In the genomic region with DNA sequence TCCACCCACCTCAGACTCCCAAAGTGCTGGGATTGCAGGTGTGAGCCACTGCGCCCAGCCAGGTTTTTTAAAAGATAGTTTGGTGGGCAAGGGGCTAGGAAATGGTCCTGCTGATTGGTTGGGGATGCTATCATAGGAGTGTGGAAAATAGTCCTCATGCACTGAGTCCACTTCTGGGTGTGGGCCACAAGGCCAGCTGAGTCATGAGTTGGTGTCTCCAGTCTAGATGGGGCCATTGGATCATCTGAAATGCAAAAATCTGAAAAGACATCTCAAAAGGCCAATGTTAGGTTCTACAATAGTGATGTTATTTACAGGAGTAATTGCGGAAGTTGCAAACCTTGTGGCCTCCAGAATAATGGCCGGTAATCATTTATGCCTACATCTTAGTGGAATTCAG, we compare ENCODE assay signal across 21 cellular contexts.
"Had no signal": no experiment of that assay in that cellular context is flagged by ENCODE, and none has a peak within 500 bp of the region (broad histone marks: within the 10 kb centered on the region; RNA-seq: fewer than 3 reads in every experiment).

No MANE protein-coding gene starts in this region.

- H3K27me3 ChIP-seq: foreskin keratinocyte, hepatocyte, neutrophil, right atrium auricular region had no signal

- H3K9me3 ChIP-seq: neutrophil, pancreas, psoas muscle, right atrium auricular region, tibial nerve had no signal

- H3K4me3 ChIP-seq: hepatocyte, pancreas, psoas muscle, right atrium auricular region, tibial nerve had no signal

- H3K79me2 ChIP-seq: hepatocyte had no signal

- ATAC-seq: foreskin keratinocyte; left ventricle myocardium superior; natural killer cell treated with Interleukin-12 subunit alpha and Interleukin-12 subunit beta and Interleukin-15 and Interleukin-18, amount 100 ng/mL, for 72 hours; pancreas; psoas muscle; stimulated activated naive CD8-positive, alpha-beta T cell treated with anti-CD3 and anti-CD28 coated beads, Interleukin-15, amount 100 ng/mL, for 72 hours had no signal

- DNase-seq: activated B cell treated with CpG ODN at 0.5 μM for 24 hours; activated CD4-positive, alpha-beta memory T cell treated with anti-CD3 and anti-CD28 coated beads for 36 hours; activated CD4-positive, alpha-beta T cell treated with anti-CD3 and anti-CD28 coated beads for 48 hours; activated naive CD4-positive, alpha-beta T cell treated with anti-CD3 and anti-CD28 coated beads, Interleukin-2, amount 10 ng/mL, durations not matched to agents 7 days and 5 days; activated T-cell treated with anti-CD3 and anti-CD28 coated beads, Interleukin-2, amount 50 U/mL, for 48 hours; effector CD4-positive, alpha-beta T cell; foreskin keratinocyte; left ventricle myocardium superior; mammary epithelial cell; pancreas; psoas muscle; stimulated activated CD4-positive, alpha-beta T cell treated with anti-CD3 and anti-CD28 coated beads, Interleukin-12 subunit alpha, Interleukin-12 subunit beta, amount 100 ng/mL, for 4 hours; stimulated activated CD4-positive, alpha-beta T cell treated with anti-CD3 and anti-CD28 coated beads, Interleukin-4, amount 100 ng/mL, for 4 hours; stimulated activated naive CD8-positive, alpha-beta T cell treated with anti-CD3 and anti-CD28 coated beads, Interleukin-15, amount 100 ng/mL, for 72 hours; T1000 had no signal

- H3K4me1 Mint-ChIP-seq: activated B cell treated with CpG ODN at 0.5 μM for 24 hours had no signal

- H3K4me1 ChIP-seq: psoas muscle, right atrium auricular region had no signal

- H3K36me3 ChIP-seq: neutrophil, pancreas, right atrium auricular region, tibial nerve had no signal

- H3K36me3 Mint-ChIP-seq: activated CD4-positive, alpha-beta memory T cell treated with anti-CD3 and anti-CD28 coated beads for 36 hours; activated naive CD4-positive, alpha-beta T cell treated with anti-CD3 and anti-CD28 coated beads, Interleukin-2, amount 10 ng/mL, durations not matched to agents 7 days and 5 days; natural killer cell treated with Interleukin-12 subunit alpha and Interleukin-12 subunit beta and Interleukin-15 and Interleukin-18, amount 100 ng/mL, for 72 hours had no signal

- H3K27ac Mint-ChIP-seq: activated B cell treated with CpG ODN at 0.5 μM for 24 hours; activated naive CD4-positive, alpha-beta T cell treated with anti-CD3 and anti-CD28 coated beads, Interleukin-2, amount 10 ng/mL, durations not matched to agents 7 days and 5 days; natural killer cell treated with Interleukin-12 subunit alpha and Interleukin-12 subunit beta and Interleukin-15 and Interleukin-18, amount 100 ng/mL, for 72 hours; T-helper 1 cell treated with Interleukin-12 subunit alpha and Interleukin-12 subunit beta and Interleukin-4 antibody, amounts not matched to agents 30 μg/mL and 1 μg/mL, for 36 hours had no signal

- H3K27ac ChIP-seq: neutrophil, pancreas, psoas muscle, tibial nerve had no signal

- H3K9me3 Mint-ChIP-seq: activated B cell treated with CpG ODN at 0.5 μM for 24 hours; activated CD4-positive, alpha-beta memory T cell treated with anti-CD3 and anti-CD28 coated beads for 36 hours; activated naive CD4-positive, alpha-beta T cell treated with anti-CD3 and anti-CD28 coated beads, Interleukin-2, amount 10 ng/mL, durations not matched to agents 7 days and 5 days; natural killer cell treated with Interleukin-12 subunit alpha and Interleukin-12 subunit beta and Interleukin-15 and Interleukin-18, amount 100 ng/mL, for 72 hours; stimulated activated naive CD8-positive, alpha-beta T cell treated with anti-CD3 and anti-CD28 coated beads, Interleukin-15, amount 100 ng/mL, for 72 hours; T-helper 1 cell treated with Interleukin-12 subunit alpha and Interleukin-12 subunit beta and Interleukin-4 antibody, amounts not matched to agents 30 μg/mL and 1 μg/mL, for 36 hours had no signal

- H3K27me3 Mint-ChIP-seq: activated CD4-positive, alpha-beta memory T cell treated with anti-CD3 and anti-CD28 coated beads for 36 hours; activated naive CD4-positive, alpha-beta T cell treated with anti-CD3 and anti-CD28 coated beads, Interleukin-2, amount 10 ng/mL, durations not matched to agents 7 days and 5 days; stimulated activated naive CD8-positive, alpha-beta T cell treated with anti-CD3 and anti-CD28 coated beads, Interleukin-15, amount 100 ng/mL, for 72 hours had no signal

- H3K4me2 ChIP-seq: hepatocyte had no signal

- H3K4me3 Mint-ChIP-seq: activated B cell treated with CpG ODN at 0.5 μM for 24 hours; activated naive CD4-positive, alpha-beta T cell treated with anti-CD3 and anti-CD28 coated beads, Interleukin-2, amount 10 ng/mL, durations not matched to agents 7 days and 5 days; natural killer cell treated with Interleukin-12 subunit alpha and Interleukin-12 subunit beta and Interleukin-15 and Interleukin-18, amount 100 ng/mL, for 72 hours; T-helper 1 cell treated with Interleukin-12 subunit alpha and Interleukin-12 subunit beta and Interleukin-4 antibody, amounts not matched to agents 30 μg/mL and 1 μg/mL, for 36 hours had no signal

- H2AFZ ChIP-seq: hepatocyte had no signal
